1 cellular context compared by ENCODE assay signal in genomic region chr19:19368087-19368486, GRCh38.
TF ChIP-seq lines count a peak whose summit lies in the region.

No MANE protein-coding gene starts in this region.

TF ChIP-seq in IMR-90, 13 proteins besides CTCF, POLR2A, EP300 and RAD21:
- TF ChIP-seq CEBPB (IDR thresholded peaks at IDR 0.05; ENCODE audit: low read depth, low read length) (no peak), NFE2L2 (IDR thresholded peaks at IDR 0.05; ENCODE audit: low read depth, low read length) (no peak), FOS (IDR thresholded peaks at IDR 0.05; ENCODE audit: low read depth, low read length) (no peak), SMC3 (IDR thresholded peaks at IDR 0.05; ENCODE audit: low read depth, low read length) (no peak), CHD1 (IDR thresholded peaks at IDR 0.05; ENCODE audit: low read depth, low read length) (no peak), MAZ (IDR thresholded peaks at IDR 0.05; ENCODE audit: borderline replicate concordance, low read depth, low read length) (no peak), RFX5 (IDR thresholded peaks at IDR 0.05; ENCODE audit: low read depth, low read length) (no peak), ELK1 (IDR thresholded peaks at IDR 0.05; ENCODE audit: borderline replicate concordance, low read depth, low read length) (no peak), USF2 (IDR thresholded peaks at IDR 0.05; ENCODE audit: low read depth, low read length) (no peak)
